2 cellular contexts compared by ENCODE assay signal in the genomic region with DNA sequence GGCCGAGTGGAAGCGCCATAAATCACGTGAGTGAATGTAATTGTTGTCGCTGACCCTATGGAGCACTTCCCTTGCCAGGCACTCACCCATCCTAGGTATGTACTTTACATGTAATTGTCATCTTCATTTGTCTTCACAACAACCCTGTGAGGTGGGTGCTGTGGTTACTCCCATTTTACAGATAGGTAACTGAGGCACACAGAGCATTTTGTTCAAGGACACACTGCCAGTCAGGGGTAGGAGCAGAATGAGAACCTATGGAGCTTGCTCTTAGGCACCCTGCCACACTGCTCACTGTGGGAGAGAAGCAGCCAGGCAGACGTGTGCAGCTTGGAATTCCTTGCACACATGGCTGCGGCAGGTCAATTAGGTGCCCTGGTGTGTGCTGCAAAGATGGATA.
TF ChIP-seq lines count a peak whose summit lies in the region.

No MANE protein-coding gene starts in this region.

TF ChIP-seq in liver, 16 proteins besides CTCF, POLR2A, EP300 and RAD21:
- TF ChIP-seq, protein P1, sequence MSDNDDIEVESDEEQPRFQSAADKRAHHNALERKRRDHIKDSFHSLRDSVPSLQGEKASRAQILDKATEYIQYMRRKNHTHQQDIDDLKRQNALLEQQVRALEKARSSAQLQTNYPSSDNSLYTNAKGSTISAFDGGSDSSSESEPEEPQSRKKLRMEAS (IDR thresholded peaks at IDR 0.05): no peak
- no peak for TF ChIP-seq YY1 (IDR thresholded peaks at IDR 0.05)
- TF ChIP-seq FOXA2 (IDR thresholded peaks at IDR 0.05): no peak
- no peak for TF ChIP-seq RXRA (IDR thresholded peaks at IDR 0.05)
- TF ChIP-seq TAF1 (conservative IDR thresholded peaks at IDR 0.05): no peak
- no peak for TF ChIP-seq EGR1 (IDR thresholded peaks at IDR 0.05; ENCODE audit: low read depth in 2 of 2)
- no peak for TF ChIP-seq HNF4G (IDR thresholded peaks at IDR 0.05)
- TF ChIP-seq, protein P2, sequence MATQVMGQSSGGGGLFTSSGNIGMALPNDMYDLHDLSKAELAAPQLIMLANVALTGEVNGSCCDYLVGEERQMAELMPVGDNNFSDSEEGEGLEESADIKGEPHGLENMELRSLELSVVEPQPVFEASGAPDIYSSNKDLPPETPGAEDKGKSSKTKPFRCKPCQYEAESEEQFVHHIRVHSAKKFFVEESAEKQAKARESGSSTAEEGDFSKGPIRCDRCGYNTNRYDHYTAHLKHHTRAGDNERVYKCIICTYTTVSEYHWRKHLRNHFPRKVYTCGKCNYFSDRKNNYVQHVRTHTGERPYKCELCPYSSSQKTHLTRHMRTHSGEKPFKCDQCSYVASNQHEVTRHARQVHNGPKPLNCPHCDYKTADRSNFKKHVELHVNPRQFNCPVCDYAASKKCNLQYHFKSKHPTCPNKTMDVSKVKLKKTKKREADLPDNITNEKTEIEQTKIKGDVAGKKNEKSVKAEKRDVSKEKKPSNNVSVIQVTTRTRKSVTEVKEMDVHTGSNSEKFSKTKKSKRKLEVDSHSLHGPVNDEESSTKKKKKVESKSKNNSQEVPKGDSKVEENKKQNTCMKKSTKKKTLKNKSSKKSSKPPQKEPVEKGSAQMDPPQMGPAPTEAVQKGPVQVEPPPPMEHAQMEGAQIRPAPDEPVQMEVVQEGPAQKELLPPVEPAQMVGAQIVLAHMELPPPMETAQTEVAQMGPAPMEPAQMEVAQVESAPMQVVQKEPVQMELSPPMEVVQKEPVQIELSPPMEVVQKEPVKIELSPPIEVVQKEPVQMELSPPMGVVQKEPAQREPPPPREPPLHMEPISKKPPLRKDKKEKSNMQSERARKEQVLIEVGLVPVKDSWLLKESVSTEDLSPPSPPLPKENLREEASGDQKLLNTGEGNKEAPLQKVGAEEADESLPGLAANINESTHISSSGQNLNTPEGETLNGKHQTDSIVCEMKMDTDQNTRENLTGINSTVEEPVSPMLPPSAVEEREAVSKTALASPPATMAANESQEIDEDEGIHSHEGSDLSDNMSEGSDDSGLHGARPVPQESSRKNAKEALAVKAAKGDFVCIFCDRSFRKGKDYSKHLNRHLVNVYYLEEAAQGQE (IDR thresholded peaks at IDR 0.05): no peak
- no peak for TF ChIP-seq NR2F2 (IDR thresholded peaks at IDR 0.05)
- no peak for TF ChIP-seq SP1 (IDR thresholded peaks at IDR 0.05)
- no peak for TF ChIP-seq ZBTB33 (IDR thresholded peaks at IDR 0.05)
TF ChIP-seq in liver: peak in this region for 0.

TF ChIP-seq in HepG2, 621 proteins besides CTCF, POLR2A, EP300 and RAD21:
- TF ChIP-seq, protein P3, sequence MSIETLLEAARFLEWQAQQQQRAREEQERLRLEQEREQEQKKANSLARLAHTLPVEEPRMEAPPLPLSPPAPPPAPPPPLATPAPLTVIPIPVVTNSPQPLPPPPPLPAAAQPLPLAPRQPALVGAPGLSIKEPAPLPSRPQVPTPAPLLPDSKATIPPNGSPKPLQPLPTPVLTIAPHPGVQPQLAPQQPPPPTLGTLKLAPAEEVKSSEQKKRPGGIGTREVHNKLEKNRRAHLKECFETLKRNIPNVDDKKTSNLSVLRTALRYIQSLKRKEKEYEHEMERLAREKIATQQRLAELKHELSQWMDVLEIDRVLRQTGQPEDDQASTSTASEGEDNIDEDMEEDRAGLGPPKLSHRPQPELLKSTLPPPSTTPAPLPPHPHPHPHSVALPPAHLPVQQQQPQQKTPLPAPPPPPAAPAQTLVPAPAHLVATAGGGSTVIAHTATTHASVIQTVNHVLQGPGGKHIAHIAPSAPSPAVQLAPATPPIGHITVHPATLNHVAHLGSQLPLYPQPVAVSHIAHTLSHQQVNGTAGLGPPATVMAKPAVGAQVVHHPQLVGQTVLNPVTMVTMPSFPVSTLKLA (IDR thresholded peaks at IDR 0.05): no peak
- TF ChIP-seq KLF11 (CRISPR knock-in tag; IDR thresholded peaks at IDR 0.05): no peak
- no peak for TF ChIP-seq THYN1 (CRISPR knock-in tag; IDR thresholded peaks at IDR 0.05; ENCODE audit: borderline replicate concordance, low read depth)
- TF ChIP-seq, protein P4, sequence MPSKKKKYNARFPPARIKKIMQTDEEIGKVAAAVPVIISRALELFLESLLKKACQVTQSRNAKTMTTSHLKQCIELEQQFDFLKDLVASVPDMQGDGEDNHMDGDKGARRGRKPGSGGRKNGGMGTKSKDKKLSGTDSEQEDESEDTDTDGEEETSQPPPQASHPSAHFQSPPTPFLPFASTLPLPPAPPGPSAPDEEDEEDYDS (CRISPR knock-in tag; IDR thresholded peaks at IDR 0.05): no peak
- TF ChIP-seq SKI (IDR thresholded peaks at IDR 0.05; ENCODE audit: partially characterized antibody): no peak
- no peak for TF ChIP-seq BCL6 (CRISPR knock-in tag; IDR thresholded peaks at IDR 0.05)
